Comparison of ENCODE assay signal across 20 cellular contexts in the genomic region with DNA sequence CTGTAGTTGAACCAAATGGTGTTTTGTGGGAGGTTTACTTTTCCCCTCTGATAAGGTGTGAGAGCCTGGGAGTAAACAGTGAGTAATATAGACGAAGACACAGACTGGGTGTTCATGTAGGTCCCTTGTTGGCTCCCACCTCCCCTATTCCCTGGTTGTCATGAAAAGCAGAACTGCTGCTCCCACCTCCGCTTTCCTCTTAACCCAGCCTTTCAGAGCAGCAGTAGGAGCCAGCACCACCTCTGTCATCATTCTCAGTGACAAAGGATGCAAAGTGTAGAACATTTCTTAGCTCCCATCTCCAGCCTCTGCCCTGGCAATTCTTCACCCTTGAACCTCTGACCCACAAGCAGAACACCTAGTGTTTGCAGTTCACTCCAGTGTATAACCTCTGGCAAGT.
"Had no signal": no experiment of that assay in that cellular context is flagged by ENCODE, and none has a peak within 500 bp of the region (broad histone marks: within the 10 kb centered on the region; RNA-seq: fewer than 3 reads in every experiment).

No MANE protein-coding gene starts in this region.

- H3K4me3 Mint-ChIP-seq: activated naive CD4-positive, alpha-beta T cell treated with anti-CD3 and anti-CD28 coated beads, Interleukin-2, amount 10 ng/mL, durations not matched to agents 7 days and 5 days; memory B cell; naive thymus-derived CD4-positive, alpha-beta T cell; stimulated activated naive CD8-positive, alpha-beta T cell treated with anti-CD3 and anti-CD28 coated beads, Interleukin-15, Interleukin-2, amounts not matched to agents 100 ng/mL and 50 ng/mL, for 24 hours; T-helper 2 cell treated with Interferon-gamma antibody and Interleukin-4, amounts not matched to agents 5 μg/mL and 100 μg/mL, for 36 hours had no signal

- H3K27ac ChIP-seq: neutrophil had no signal

- H3K27me3 Mint-ChIP-seq: activated naive CD4-positive, alpha-beta T cell treated with anti-CD3 and anti-CD28 coated beads, Interleukin-2, amount 10 ng/mL, durations not matched to agents 7 days and 5 days; memory B cell; naive thymus-derived CD4-positive, alpha-beta T cell; stimulated activated naive CD8-positive, alpha-beta T cell treated with anti-CD3 and anti-CD28 coated beads, Interleukin-15, Interleukin-2, amounts not matched to agents 100 ng/mL and 50 ng/mL, for 24 hours had no signal

- H3K27me3 ChIP-seq: neutrophil had no signal

- H3K9me3 ChIP-seq: mucosa of descending colon, neutrophil had no signal

- DNase-seq: activated CD4-positive, alpha-beta T cell treated with anti-CD3 and anti-CD28 coated beads, Interleukin-2, amount 50 U/mL, for 4 hours; activated naive CD4-positive, alpha-beta T cell treated with anti-CD3 and anti-CD28 coated beads, Interleukin-2, amount 10 ng/mL, durations not matched to agents 7 days and 5 days; activated T-cell treated with anti-CD3 and anti-CD28 coated beads, Interleukin-2, amount 50 U/mL, for 1 hour; foreskin fibroblast; hypothalamus; left ventricle myocardium superior; mucosa of descending colon; naive thymus-derived CD4-positive, alpha-beta T cell; posterior cingulate gyrus; stimulated activated CD4-positive, alpha-beta T cell treated with anti-CD3 and anti-CD28 coated beads, Interleukin-15, amount 100 ng/mL, for 24 hours; stimulated activated CD4-positive, alpha-beta T cell treated with anti-CD3 and anti-CD28 coated beads, Interleukin-4, amount 100 ng/mL, for 24 hours; SW 1271 had no signal

- ATAC-seq: activated CD4-positive, CD25-positive, alpha-beta regulatory T cell treated with anti-CD3 and anti-CD28 coated beads, Interleukin-2, amount 50 U/mL, for 24 hours; left ventricle myocardium superior; mucosa of descending colon; naive thymus-derived CD4-positive, alpha-beta T cell had no signal

- H3K4me3 ChIP-seq: mucosa of descending colon, skin epidermis had no signal

- FAIRE-seq: astrocyte, urothelium cell line had no signal

- H3K27ac Mint-ChIP-seq: activated naive CD4-positive, alpha-beta T cell treated with anti-CD3 and anti-CD28 coated beads, Interleukin-2, amount 10 ng/mL, durations not matched to agents 7 days and 5 days; memory B cell; stimulated activated naive CD8-positive, alpha-beta T cell treated with anti-CD3 and anti-CD28 coated beads, Interleukin-15, Interleukin-2, amounts not matched to agents 100 ng/mL and 50 ng/mL, for 24 hours; T-helper 2 cell treated with Interferon-gamma antibody and Interleukin-4, amounts not matched to agents 5 μg/mL and 100 μg/mL, for 36 hours had no signal

- H3K9me3 Mint-ChIP-seq: activated naive CD4-positive, alpha-beta T cell treated with anti-CD3 and anti-CD28 coated beads, Interleukin-2, amount 10 ng/mL, durations not matched to agents 7 days and 5 days; memory B cell; stimulated activated naive CD8-positive, alpha-beta T cell treated with anti-CD3 and anti-CD28 coated beads, Interleukin-15, Interleukin-2, amounts not matched to agents 100 ng/mL and 50 ng/mL, for 24 hours; T-helper 2 cell treated with Interferon-gamma antibody and Interleukin-4, amounts not matched to agents 5 μg/mL and 100 μg/mL, for 36 hours had no signal
